Comparison of ENCODE assay signal across 8 cellular contexts in genomic region chr4:139988863-139989765, GRCh38.
DNase-seq lines count a peak whose midpoint lies in the region; ATAC-seq, FAIRE-seq and TF ChIP-seq lines count a peak whose summit lies in the region.

No MANE protein-coding gene starts in this region.

- H3K4me2 ChIP-seq in PC-3 (ENCODE audit: low read length), result peak overlapping the region; percentile 53; the same call in 1 of the 2 replicates
- H3K4me2 ChIP-seq in H1 (ENCODE audit: insufficient read depth in 1 of 2, low read depth in 2 of 2, low read length in 2 of 2), result peak overlapping the region in 1 of 2 experiments; percentile 16; a peak in 1 of 4 replicates
- peak overlapping the region; percentile 28 for H3K4me2 ChIP-seq in neural progenitor cell

- peak overlapping the region; percentile 38 for H2BK120ac ChIP-seq in H1 (replicated peaks; ENCODE audit: low read depth, low read length)

- peaks cover 32% of the 10 kb centered on the region for H3K4me1 Mint-ChIP-seq in neural progenitor cell

- no peak overlapping the region for H2AK5ac ChIP-seq in H1 (ENCODE audit: low read depth, low read length)

- H3K79me1 ChIP-seq in H1 (ENCODE audit: low read depth, low read length), result no peaks in the 10 kb centered on the region

- DNase-seq in DMS53 treated with DMSO at 0.1 percent for 48 hours (lab: John Stamatoyannopoulos, UW; ENCODE audit: unreplicated experiment) (peak; percentile 36), PC-3 (peak; percentile 94), H1 (ENCODE audit: low read depth in 1 of 2, low spot score in 2 of 2) (no peak), neural progenitor cell (ENCODE audit: low spot score) (peak; percentile 34), thoracic aorta (ENCODE audit: low spot score) (peak; percentile 74), RPMI8226 (no peak), NCI-H2029 treated with DMSO at 0.1 percent for 48 hours (lab: John Stamatoyannopoulos, UW) (no peak), HuH-7 (ENCODE audit: low spot score) (no peak)

- H2BK15ac ChIP-seq in H1 (ENCODE audit: low read length), result 0 out of 2 replicates have a peak overlapping the region, but pooled peaks have one; percentile 46

- H3K27me3 ChIP-seq in PC-3 (ENCODE audit: low read length), result no peaks in the 10 kb centered on the region
- H3K27me3 ChIP-seq in H1 (replicated peaks in 1 of 4; ENCODE audit: control insufficient read depth in 3 of 4, extremely low read depth in 1 of 4, insufficient read depth in 3 of 4, low read length in 3 of 4), result no peaks in the 10 kb centered on the region
- no peaks in the 10 kb centered on the region for H3K27me3 ChIP-seq in neural progenitor cell
- H3K27me3 ChIP-seq in thoracic aorta (replicated peaks; ENCODE audit: insufficient read depth), result no peaks in the 10 kb centered on the region

- H4K8ac ChIP-seq in H1 (ENCODE audit: extremely low read depth, insufficient read depth, low read length), result no peak overlapping the region

- no peak overlapping the region for H4K91ac ChIP-seq in H1 (replicated peaks; ENCODE audit: insufficient read length, low read length)

- no peaks in the 10 kb centered on the region for H3F3A ChIP-seq in PC-3 (ENCODE audit: low read length, unreplicated experiment)
- H3F3A ChIP-seq in neural progenitor cell (ENCODE audit: low read depth), result peaks cover 8% of the 10 kb centered on the region

- no peak overlapping the region for H3K4me3 Mint-ChIP-seq in neural progenitor cell

- H2AFZ ChIP-seq in PC-3 (ENCODE audit: low read length) (peak overlapping the region; percentile 31; the same call in 1 of the 2 replicates), H1 (ENCODE audit: low read length) (no peak overlapping the region), neural progenitor cell (replicated peaks) (no peak overlapping the region)

- no peak for TF ChIP-seq CTCF in PC-3 (conservative IDR thresholded peaks at IDR 0.05; ENCODE audit: low read depth, low read length)
- TF ChIP-seq CTCF in H1 (IDR thresholded peaks at IDR 0.05; ENCODE audit: control extremely low read depth in 1 of 3, insufficient read depth in 1 of 3, low read depth in 1 of 3, low read length in 3 of 3), result no peak
- no peak for TF ChIP-seq CTCF in neural progenitor cell (IDR thresholded peaks at IDR 0.05)
- TF ChIP-seq CTCF in thoracic aorta (IDR thresholded peaks at IDR 0.05), result no peak

- H2BK5ac ChIP-seq in H1 (ENCODE audit: low read depth, low read length), result no peak overlapping the region

- peak overlapping the region; percentile 17 for H3K27ac Mint-ChIP-seq in neural progenitor cell

- no peak overlapping the region for H3K14ac ChIP-seq in H1 (ENCODE audit: insufficient read length)

- no peaks in the 10 kb centered on the region for H3K9me2 ChIP-seq in PC-3 (replicated peaks; ENCODE audit: low read length)

- no peak for TF ChIP-seq EP300 in H1 (IDR thresholded peaks at IDR 0.05; ENCODE audit: borderline replicate concordance in 1 of 2, low read depth in 2 of 2, low read length in 2 of 2)

- BruUV-seq in PC-3 (replicated peaks; lab: Mats Ljungman, UMichigan), result no TSS peak

- peak overlapping the region; percentile 72; the same call in 1 of the 2 replicates for H2BK20ac ChIP-seq in H1 (ENCODE audit: low read length)

- H3K23me2 ChIP-seq in H1 (ENCODE audit: low read depth, low read length), result no peaks in the 10 kb centered on the region

- H3K4ac ChIP-seq in H1 (replicated peaks; ENCODE audit: insufficient read length, low read depth, low read length), result no peak overlapping the region

- H3K23ac ChIP-seq in H1 (ENCODE audit: insufficient read length), result no peak overlapping the region

- peaks cover 11% of the 10 kb centered on the region for H3K9me3 Mint-ChIP-seq in neural progenitor cell

- no peaks in the 10 kb centered on the region for H3K9me3 ChIP-seq in PC-3 (ENCODE audit: low read length)
- no peaks in the 10 kb centered on the region for H3K9me3 ChIP-seq in H1 (ENCODE audit: insufficient read depth in 2 of 2, low read depth in 1 of 2, low read length in 1 of 2)
- no peaks in the 10 kb centered on the region for H3K9me3 ChIP-seq in neural progenitor cell (ENCODE audit: low read depth)
- no peaks in the 10 kb centered on the region for H3K9me3 ChIP-seq in thoracic aorta

- FAIRE-seq in H1 (lab: Jason Lieb, UNC), result peak; percentile 72

- H3K18ac ChIP-seq in H1 (ENCODE audit: extremely low read depth, low read length), result peak overlapping the region; percentile 4; the same call in 1 of the 2 replicates

- H3K9ac ChIP-seq in PC-3 (ENCODE audit: low read length) (no peak overlapping the region), H1 (replicated peaks in 1 of 4; ENCODE audit: extremely low read depth in 1 of 4, low read depth in 3 of 4, low read length in 3 of 4) (no peak overlapping the region), neural progenitor cell (no peak overlapping the region)

- H4K5ac ChIP-seq in H1 (ENCODE audit: insufficient read length, low read depth, low read length), result no peak overlapping the region

- CTCF ChIA-PET in PC-3 (lab: Charles Lee) (no interaction called here), H1 (lab: Charles Lee; ENCODE audit: partially characterized antibody) (no interaction called here)

- peaks cover 4% of the 10 kb centered on the region for H3K36me3 Mint-ChIP-seq in neural progenitor cell

- peak; percentile 99 for ATAC-seq in PC-3
- peak; percentile 88 for ATAC-seq in thoracic aorta (ENCODE audit: insufficient number of reproducible peaks, low FRiP score, low read depth)

- peaks cover 2% of the 10 kb centered on the region for H3K27me3 Mint-ChIP-seq in neural progenitor cell (ENCODE audit: insufficient read depth, low read depth)

- TF ChIP-seq POLR2A in H1 (IDR thresholded peaks at IDR 0.05; ENCODE audit: control extremely low read depth in 1 of 2, low read depth in 2 of 2, low read length in 2 of 2), result no peak

- H3K36me3 ChIP-seq in PC-3 (ENCODE audit: low read depth, low read length), result no peaks in the 10 kb centered on the region
- no peaks in the 10 kb centered on the region for H3K36me3 ChIP-seq in H1 (ENCODE audit: control insufficient read depth in 2 of 4, insufficient read depth in 4 of 4, low read length in 3 of 4)
- H3K36me3 ChIP-seq in neural progenitor cell, result no peaks in the 10 kb centered on the region
- no peaks in the 10 kb centered on the region for H3K36me3 ChIP-seq in thoracic aorta

- H3K4me1 ChIP-seq in PC-3 (ENCODE audit: insufficient read depth, low read length), result peaks cover 8% of the 10 kb centered on the region
- H3K4me1 ChIP-seq in H1 (replicated peaks in 1 of 4; ENCODE audit: control insufficient read depth in 3 of 4, insufficient read depth in 4 of 4, low read length in 3 of 4), result peaks cover 5 to 11% (median 7%) of the 10 kb centered on the region in 4 experiments; a peak in 6 of 7 replicates
- H3K4me1 ChIP-seq in neural progenitor cell, result peaks cover 13% of the 10 kb centered on the region
- H3K4me1 ChIP-seq in thoracic aorta (ENCODE audit: control insufficient read depth in 1 of 2, low read depth in 2 of 2), result peaks cover 6 to 37% of the 10 kb centered on the region in 2 donors

- H3K56ac ChIP-seq in H1 (replicated peaks; ENCODE audit: insufficient read length, low read depth, low read length), result no peak overlapping the region

- no peaks in the 10 kb centered on the region for H4K20me1 ChIP-seq in PC-3 (ENCODE audit: low read length)
- no peaks in the 10 kb centered on the region for H4K20me1 ChIP-seq in H1 (replicated peaks in 1 of 2; ENCODE audit: control insufficient read depth in 1 of 2, insufficient read depth in 2 of 2, low read length in 2 of 2)
- H4K20me1 ChIP-seq in neural progenitor cell (ENCODE audit: low read depth), result peaks cover 9% of the 10 kb centered on the region

- POLR2A ChIA-PET in PC-3 (lab: Charles Lee; ENCODE audit: unreplicated experiment) (no interaction called here), H1 (lab: Charles Lee; ENCODE audit: partially characterized antibody) (no interaction called here)

- WGBS in H1 (ENCODE audit: extremely low coverage in 1 of 2, insufficient coverage in 1 of 2, insufficient read length in 1 of 2, insufficient replicate concordance in 2 of 2, low coverage in 1 of 2, low lambda C conversion rate in 2 of 2, missing lambda C conversion rate in 1 of 2), 2 experiments, result 82% methylated on average over 17 of the region's 17 CpGs; no CpG with 5 or more reads in 1 of the 2 experiments

- no peak for TF ChIP-seq RAD21 in H1 (IDR thresholded peaks at IDR 0.05 in 1 of 2, conservative IDR thresholded peaks at IDR 0.05 in 1 of 2; ENCODE audit: low read depth in 2 of 2, low read length in 2 of 2)

- 0 out of 2 replicates have a peak overlapping the region, but pooled peaks have one; percentile 9 for H3K4me3 ChIP-seq in PC-3 (ENCODE audit: low read length)
- H3K4me3 ChIP-seq in H1 (ENCODE audit: extremely low read depth in 1 of 4, insufficient read depth in 2 of 4, low read depth in 3 of 4, low read length in 4 of 4), result no peak overlapping the region
- no peak overlapping the region for H3K4me3 ChIP-seq in neural progenitor cell
- no peak overlapping the region for H3K4me3 ChIP-seq in thoracic aorta

- H3K79me2 ChIP-seq in PC-3 (ENCODE audit: low read length) (no peaks in the 10 kb centered on the region), H1 (ENCODE audit: control insufficient read depth in 1 of 2, insufficient read depth in 2 of 2, low read length in 2 of 2) (no peaks in the 10 kb centered on the region), neural progenitor cell (ENCODE audit: low read depth) (no peaks in the 10 kb centered on the region)

- intact Hi-C loops in PC-3 (cut with micrococcal nuclease), result no loop called here

- H2BK12ac ChIP-seq in H1 (ENCODE audit: low read depth, low read length), result peak overlapping the region; percentile 87; the same call in 1 of the 2 replicates

- H3K27ac ChIP-seq in PC-3 (ENCODE audit: low read length) (peak overlapping the region; percentile 28; the same call in 1 of the 2 replicates), H1 (ENCODE audit: low read depth, low read length) (no peak overlapping the region), neural progenitor cell (no peak overlapping the region), thoracic aorta (no peak overlapping the region)

TF ChIP-seq in H1, 55 proteins besides CTCF, POLR2A, EP300 and RAD21 (continues in another document):
- TF ChIP-seq SIX5 (IDR thresholded peaks at IDR 0.05; ENCODE audit: low read depth, low read length) (no peak), SIN3A (conservative IDR thresholded peaks at IDR 0.05 in 1 of 2, IDR thresholded peaks at IDR 0.05 in 1 of 2; ENCODE audit: low read depth in 1 of 2, low read length in 2 of 2) (no peak), JUN (IDR thresholded peaks at IDR 0.05; ENCODE audit: low read depth, low read length) (no peak), CHD2 (IDR thresholded peaks at IDR 0.05; ENCODE audit: low read length) (no peak), USF2 (IDR thresholded peaks at IDR 0.05; ENCODE audit: low read length) (no peak), CREB1 (IDR thresholded peaks at IDR 0.05) (no peak), JUND (IDR thresholded peaks at IDR 0.05; ENCODE audit: low read length) (0 out of 2 replicates have a peak, but pooled peaks have one; percentile 33)

Comparison
In these comparisons a context has a peak if more than half of its experiments do, and no peak if none do; other contexts are left out.
1. DNase-seq: peak in DMS53 treated with DMSO at 0.1 percent for 48 hours (single experiment), PC-3 (single experiment), neural progenitor cell (single experiment) and thoracic aorta (single experiment); none in H1 (0 of 2), RPMI8226 (single experiment), NCI-H2029 treated with DMSO at 0.1 percent for 48 hours (single experiment) and HuH-7 (single experiment).